In the genomic region with DNA sequence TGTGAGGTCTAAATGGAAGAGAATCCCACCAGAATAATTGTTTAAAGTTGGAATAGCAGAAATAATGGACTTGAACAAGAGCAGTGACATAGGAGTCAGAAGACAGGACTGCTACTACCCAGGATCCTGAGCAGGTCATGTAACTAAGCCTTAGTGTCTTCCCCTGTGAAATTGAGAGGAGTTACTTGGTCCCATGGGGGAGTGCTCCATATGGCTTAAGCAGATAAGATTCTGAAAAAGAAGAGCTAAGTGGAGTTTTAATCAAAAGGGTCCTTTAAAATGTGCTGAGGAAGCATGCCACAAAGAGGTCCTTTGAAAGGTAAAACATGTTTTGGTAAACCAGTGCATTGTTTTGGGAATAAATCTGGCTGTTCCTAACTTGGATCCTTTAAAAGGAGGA, we compare ENCODE assay signal across 14 cellular contexts. TPM values are rescaled to one million over a fixed set of nuclear protein-coding genes. Genes with fewer than 3 reads are reported as not detected.
A peak's percentile ranks its signal among the peaks of the same experiment; 100 is the strongest.
DNase-seq lines count a peak whose midpoint lies in the region; ATAC-seq, FAIRE-seq and TF ChIP-seq lines count a peak whose summit lies in the region.
"Had no signal": no experiment of that assay in that cellular context is flagged by ENCODE, and none has a peak within 500 bp of the region (broad histone marks: within the 10 kb centered on the region; RNA-seq: fewer than 3 reads in every experiment).

No MANE protein-coding gene starts in this region.

- peak overlapping the region; percentile 24 for H3K9ac ChIP-seq in GM12878 (ENCODE audit: control insufficient read depth, insufficient read depth, low read length)

- ATAC-seq in CD8-positive, alpha-beta T cell: no peak
- ATAC-seq in GM12878: peak; percentile 43
- ATAC-seq: body of pancreas; stimulated activated naive CD8-positive, alpha-beta T cell treated with anti-CD3 and anti-CD28 coated beads, Interleukin-15, amount 100 ng/mL, for 72 hours had no signal

- TF ChIP-seq CTCF in CD8-positive, alpha-beta T cell (IDR thresholded peaks at IDR 0.05): no peak
- TF ChIP-seq CTCF in NB4 (IDR thresholded peaks at IDR 0.05; ENCODE audit: low read depth, low read length): no peak
- no peak for TF ChIP-seq CTCF in GM12878 (IDR thresholded peaks at IDR 0.05 in 2 of 3, conservative IDR thresholded peaks at IDR 0.05 in 1 of 3; ENCODE audit: control insufficient read depth in 2 of 3, extremely low read depth in 1 of 3, insufficient read depth in 1 of 3, low read depth in 3 of 3, low read length in 3 of 3)
- TF ChIP-seq CTCF in esophagus muscularis mucosa (IDR thresholded peaks at IDR 0.05): no peak

- peaks cover 2% of the 10 kb centered on the region for H3K36me3 Mint-ChIP-seq in CD8-positive, alpha-beta T cell
- H3K36me3 Mint-ChIP-seq: CD4-positive, CD25-positive, alpha-beta regulatory T cell had no signal

- H2AFZ ChIP-seq in GM12878 (ENCODE audit: control insufficient read depth, low read depth, low read length): no peak overlapping the region; the same call in 1 of the 2 replicates

- in situ Hi-C loops in GM12878 (cut with MboI): no loop called here

- intact Hi-C loops in CD8-positive, alpha-beta T cell (cut with DNase I, micrococcal nuclease): no loop called here
- intact Hi-C loops in GM12878 (cut with micrococcal nuclease; ENCODE audit: unreplicated experiment) (loop anchor here (10.0 kb wide), 1 partner anchor 187 kb away; a partner anchor contains a TSS), esophagus muscularis mucosa (cut with DNase I) (loop anchor here (5.0 to 10.0 kb wide), 3 partner anchors 36 to 1207 kb away; a partner anchor contains a TSS)

- peak overlapping the region; percentile 83 for H3K4me2 ChIP-seq in GM12878 (ENCODE audit: control insufficient read depth, insufficient read depth)

- no peaks in the 10 kb centered on the region for H4K20me1 ChIP-seq in GM12878 (ENCODE audit: control insufficient read depth, insufficient read depth)

- H3K27me3 Mint-ChIP-seq in CD8-positive, alpha-beta T cell (ENCODE audit: low read depth): no peaks in the 10 kb centered on the region
- H3K27me3 Mint-ChIP-seq: CD4-positive, CD25-positive, alpha-beta regulatory T cell; stimulated activated naive CD8-positive, alpha-beta T cell treated with anti-CD3 and anti-CD28 coated beads, Interleukin-15, amount 100 ng/mL, for 72 hours had no signal

- TF ChIP-seq POLR2A in NB4 (IDR thresholded peaks at IDR 0.05; ENCODE audit: extremely low read depth, insufficient read length) (no peak), GM12878 (IDR thresholded peaks at IDR 0.05; ENCODE audit: low read depth, low read length) (no peak), esophagus muscularis mucosa (IDR thresholded peaks at IDR 0.05; ENCODE audit: low read depth) (no peak)

- TF ChIP-seq RAD21 in GM12878 (IDR thresholded peaks at IDR 0.05; ENCODE audit: insufficient read depth, low read depth, low read length): no peak

- peaks cover 59% of the 10 kb centered on the region for H3K4me1 Mint-ChIP-seq in CD8-positive, alpha-beta T cell (ENCODE audit: low read depth)

- RAD21 ChIA-PET in GM12878 (lab: Charles Lee; ENCODE audit: unreplicated experiment): interaction anchor here (0.9 to 1.8 kb wide), 4 partner anchors 9 to 26 kb away, joined by 3 to 5 read pairs (median 4); no protein-coding TSS in a partner anchor

- SMC1A ChIA-PET in GM12878 (lab: Charles Lee; ENCODE audit: uncharacterized antibody, unreplicated experiment): interaction anchor here (0.7 to 3.2 kb wide), 10 partner anchors 10 to 192 kb away, joined by 3 to 16 read pairs (median 4); a partner anchor contains a TSS

- DNase-seq in CD8-positive, alpha-beta T cell: no peak
- DNase-seq in NB4 (ENCODE audit: low read depth): peak; percentile 64
- DNase-seq in GM12878 (ENCODE audit: low read depth, low spot score): no peak
- DNase-seq in pons (ENCODE audit: low spot score): peak; percentile 21
- no peak for DNase-seq in esophagus muscularis mucosa (ENCODE audit: extremely low spot score)
- no peak for DNase-seq in NCI-H146 (lab: John Stamatoyannopoulos, UW)
- DNase-seq in stimulated activated CD4-positive, alpha-beta T cell treated with anti-CD3 and anti-CD28 coated beads, Interleukin-12 subunit alpha, Interleukin-12 subunit beta, amount 100 ng/mL, for 4 hours: no peak
- no peak for DNase-seq in NCI-H1436 (lab: John Stamatoyannopoulos, UW)
- DNase-seq: activated T-cell treated with anti-CD3 and anti-CD28 coated beads for 4 hours; body of pancreas; CD4-positive, CD25-positive, alpha-beta regulatory T cell; occipital lobe; stimulated activated naive CD8-positive, alpha-beta T cell treated with anti-CD3 and anti-CD28 coated beads, Interleukin-15, amount 100 ng/mL, for 72 hours had no signal

- H3K4me1 ChIP-seq in CD8-positive, alpha-beta T cell (ENCODE audit: insufficient read depth, low read length): peaks cover 24% of the 10 kb centered on the region
- H3K4me1 ChIP-seq in GM12878 (ENCODE audit: control insufficient read depth, insufficient read depth, low read length): peaks cover 11% of the 10 kb centered on the region; the same call in 1 of the 2 replicates
- H3K4me1 ChIP-seq in esophagus muscularis mucosa: peaks cover 26 to 36% (median 35%) of the 10 kb centered on the region in 4 donors

- TSS peak; percentile 5 for BruUV-seq in GM12878 (replicated peaks; lab: Mats Ljungman, UMichigan)

- no peak overlapping the region for H3K4me3 ChIP-seq in CD8-positive, alpha-beta T cell (ENCODE audit: low read depth, low read length)
- H3K4me3 ChIP-seq in NB4 (ENCODE audit: low read depth, low read length) (no peak overlapping the region), GM12878 (peak overlapping the region; percentile 51), esophagus muscularis mucosa (no peak overlapping the region)
- H3K4me3 ChIP-seq: body of pancreas had no signal

- TF ChIP-seq EP300 in GM12878 (IDR thresholded peaks at IDR 0.05; ENCODE audit: borderline replicate concordance in 1 of 2, control insufficient read depth in 1 of 2, low read depth in 2 of 2, low read length in 2 of 2): no peak
- no peak for TF ChIP-seq EP300 in esophagus muscularis mucosa (IDR thresholded peaks at IDR 0.05)

- no peak overlapping the region for H3K27ac ChIP-seq in CD8-positive, alpha-beta T cell (ENCODE audit: low read depth, low read length)
- peak overlapping the region; percentile 10; the same call in 1 of the 2 replicates for H3K27ac ChIP-seq in GM12878 (ENCODE audit: control insufficient read depth, insufficient read depth)
- peak overlapping the region in 2 of 4 donors; percentile 3 to 15 for H3K27ac ChIP-seq in esophagus muscularis mucosa (replicated peaks in 1 of 4)

- no peak overlapping the region for H3K4me3 Mint-ChIP-seq in CD8-positive, alpha-beta T cell

- no peak for FAIRE-seq in GM12878 (lab: Jason Lieb, UNC)
- FAIRE-seq: islet of Langerhans had no signal

- CTCF ChIA-PET in CD8-positive, alpha-beta T cell (lab: Charles Lee): no interaction called here
- CTCF ChIA-PET in GM12878 (lab: Yijun Ruan, JAX): interaction anchor here (0.6 to 3.9 kb wide), 14 partner anchors 10 to 195 kb away, joined by 3 to 18 read pairs (median 4); no protein-coding TSS in a partner anchor

- no peaks in the 10 kb centered on the region for H3K36me3 ChIP-seq in CD8-positive, alpha-beta T cell (ENCODE audit: insufficient read depth, low read length)
- H3K36me3 ChIP-seq in GM12878 (ENCODE audit: control insufficient read depth in 2 of 2, insufficient read depth in 2 of 2, low read length in 1 of 2): no peaks in the 10 kb centered on the region
- H3K36me3 ChIP-seq in esophagus muscularis mucosa: no peaks in the 10 kb centered on the region

- POLR2A ChIA-PET in CD8-positive, alpha-beta T cell (lab: Charles Lee): no interaction called here
- POLR2A ChIA-PET in GM12878 (lab: Charles Lee): interaction anchor here (0.5 to 1.3 kb wide), 3 partner anchors 10 to 17 kb away, joined by 3 to 6 read pairs (median 3); no protein-coding TSS in a partner anchor

- H3K79me2 ChIP-seq in GM12878 (ENCODE audit: control insufficient read depth, insufficient read depth, low read length): peaks cover 91% of the 10 kb centered on the region

- peak overlapping the region; percentile 7 for H3K27ac Mint-ChIP-seq in CD8-positive, alpha-beta T cell
- H3K27ac Mint-ChIP-seq: stimulated activated naive CD8-positive, alpha-beta T cell treated with anti-CD3 and anti-CD28 coated beads, Interleukin-15, amount 100 ng/mL, for 72 hours had no signal

- no peaks in the 10 kb centered on the region for H3K27me3 ChIP-seq in CD8-positive, alpha-beta T cell (ENCODE audit: insufficient read depth, low read length)
- H3K27me3 ChIP-seq in GM12878 (replicated peaks in 1 of 2; ENCODE audit: control insufficient read depth in 2 of 2, insufficient read depth in 2 of 2, low read length in 1 of 2): no peaks in the 10 kb centered on the region
- no peaks in the 10 kb centered on the region for H3K27me3 ChIP-seq in esophagus muscularis mucosa
- H3K27me3 ChIP-seq: body of pancreas had no signal

- no peaks in the 10 kb centered on the region for H3K9me3 ChIP-seq in CD8-positive, alpha-beta T cell (ENCODE audit: low read length)
- H3K9me3 ChIP-seq in GM12878 (replicated peaks; ENCODE audit: control insufficient read depth, insufficient read depth, low read length) (no peaks in the 10 kb centered on the region; the same call in 2 of the 3 replicates), esophagus muscularis mucosa (no peaks in the 10 kb centered on the region)
- H3K9me3 ChIP-seq: body of pancreas had no signal

- no peaks in the 10 kb centered on the region for H3K9me3 Mint-ChIP-seq in CD8-positive, alpha-beta T cell
- H3K9me3 Mint-ChIP-seq: CD4-positive, CD25-positive, alpha-beta regulatory T cell had no signal

RNA-seq across cellular contexts. Expression of a gene that starts 5.5 kb away (rescaled TPM):
- total RNA-seq in CD8-positive, alpha-beta T cell: 10 to 100 TPM; 30.8 to 35.0 TPM
- 51.9 and 58.3 TPM in 2 replicates for total RNA-seq in GM12878 (2013; cell fraction: nucleolus; rRNA removed)
- total RNA-seq in GM12878 (2014; rRNA removed) (42.0 and 44.3 TPM in 2 replicates), GM12878 (2014; rRNA removed; fragmentation: Illumina TruSeq; extraction: Trizol) (28.1 and 28.7 TPM in 2 replicates), GM12878 (2021) (32.3 and 33.2 TPM in 2 replicates), esophagus muscularis mucosa (10 to 100 TPM; 13.4 to 19.1 (median 14.9) TPM)
- 11.5 TPM for polyA plus RNA-seq in GM12878 (2011; ENCODE audit: low read depth)
- polyA plus RNA-seq in GM12878 (2011; rRNA removed) (14.1 and 21.1 TPM in 2 replicates), GM12878 (2014; fragmentation: Illumina TruSeq; extraction: Trizol) (38.0 and 45.2 TPM in 2 replicates), GM12878 (2014; fragmentation: Nextera tagmentation; extraction: Ambion mirVana) (10 to 100 TPM; 21.1 to 28.6 TPM), GM12878 (2014; rRNA removed) (27.5 and 29.8 TPM in 2 replicates), GM12878 (2016; fragmentation: Nextera tagmentation; extraction: Ambion mirVana) (10 to 100 TPM; 43.4 to 46.8 TPM)
- polyA plus RNA-seq in GM12878 (2011; cell fraction: cytosol; rRNA removed): 22.0 and 26.6 TPM in 2 replicates
- 34.5 and 44.1 TPM in 2 replicates for polyA plus RNA-seq in GM12878 (2011; cell fraction: nucleus; rRNA removed)
- 15.4 and 17.0 TPM in 2 replicates for polyA plus RNA-seq in GM12878 (2012)
- polyA minus RNA-seq in GM12878 (2011; rRNA and poly(A)+ RNA removed): 23.5 and 29.4 TPM in 2 replicates
- 12.0 and 13.6 TPM in 2 replicates for polyA minus RNA-seq in GM12878 (2011; cell fraction: cytosol; rRNA and poly(A)+ RNA removed)
- 30.5 and 40.9 TPM in 2 replicates for polyA minus RNA-seq in GM12878 (2011; cell fraction: nucleus; rRNA and poly(A)+ RNA removed)

RNA-seq across cellular contexts. Expression of a gene that starts 57.3 kb away (rescaled TPM):
- total RNA-seq in CD8-positive, alpha-beta T cell: 10 to 100 TPM; 15.2 to 18.8 TPM
- 25.0 and 26.9 TPM in 2 replicates for total RNA-seq in GM12878 (2013; cell fraction: nucleolus; rRNA removed)
- total RNA-seq in GM12878 (2014; rRNA removed) (71.8 and 86.6 TPM in 2 replicates), GM12878 (2014; rRNA removed; fragmentation: Illumina TruSeq; extraction: Trizol) (34.7 and 38.2 TPM in 2 replicates), GM12878 (2021) (32.4 and 35.6 TPM in 2 replicates), esophagus muscularis mucosa (100 to 1,000 TPM in 3 of 4 donors, 10 to 100 TPM in 1; 90.0 to 129 (median 118) TPM)
- 13.1 TPM for polyA plus RNA-seq in GM12878 (2011; ENCODE audit: low read depth)
- polyA plus RNA-seq in GM12878 (2011; rRNA removed) (44.5 and 69.0 TPM in 2 replicates), GM12878 (2014; fragmentation: Illumina TruSeq; extraction: Trizol) (44.2 and 60.1 TPM in 2 replicates), GM12878 (2014; fragmentation: Nextera tagmentation; extraction: Ambion mirVana) (10 to 100 TPM; 14.2 to 26.2 TPM), GM12878 (2014; rRNA removed) (43.6 and 54.8 TPM in 2 replicates), GM12878 (2016; fragmentation: Nextera tagmentation; extraction: Ambion mirVana) (10 to 100 TPM; 50.6 to 52.5 TPM)
- polyA plus RNA-seq in GM12878 (2011; cell fraction: cytosol; rRNA removed): 16.4 and 19.2 TPM in 2 replicates
- 17.0 and 19.5 TPM in 2 replicates for polyA plus RNA-seq in GM12878 (2011; cell fraction: nucleus; rRNA removed)
- 29.5 and 34.0 TPM in 2 replicates for polyA plus RNA-seq in GM12878 (2012)
- polyA minus RNA-seq in GM12878 (2011; rRNA and poly(A)+ RNA removed): 16.2 TPM in 2 replicates
- 19.2 and 27.1 TPM in 2 replicates for polyA minus RNA-seq in GM12878 (2011; cell fraction: cytosol; rRNA and poly(A)+ RNA removed)
- 18.9 and 33.4 TPM in 2 replicates for polyA minus RNA-seq in GM12878 (2011; cell fraction: nucleus; rRNA and poly(A)+ RNA removed)

Comparison
In these comparisons a context has a peak if more than half of its experiments do, and no peak if none do; other contexts are left out.
1. DNase-seq: peak in NB4 (single experiment) and pons (single experiment); none in CD8-positive, alpha-beta T cell (0 of 7), GM12878 (single experiment), esophagus muscularis mucosa (single experiment), NCI-H146 (single experiment), stimulated activated CD4-positive, alpha-beta T cell treated with anti-CD3 and anti-CD28 coated beads, Interleukin-12 subunit alpha, Interleukin-12 subunit beta, amount 100 ng/mL, for 4 hours (single experiment) and NCI-H1436 (single experiment).
2. intact Hi-C loops: an anchor here in GM12878 (10.0 kb wide) and esophagus muscularis mucosa (5.0 to 10.0 kb wide); none called in CD8-positive, alpha-beta T cell.